ENCODE assay signal across 6 cellular contexts in the genomic region with DNA sequence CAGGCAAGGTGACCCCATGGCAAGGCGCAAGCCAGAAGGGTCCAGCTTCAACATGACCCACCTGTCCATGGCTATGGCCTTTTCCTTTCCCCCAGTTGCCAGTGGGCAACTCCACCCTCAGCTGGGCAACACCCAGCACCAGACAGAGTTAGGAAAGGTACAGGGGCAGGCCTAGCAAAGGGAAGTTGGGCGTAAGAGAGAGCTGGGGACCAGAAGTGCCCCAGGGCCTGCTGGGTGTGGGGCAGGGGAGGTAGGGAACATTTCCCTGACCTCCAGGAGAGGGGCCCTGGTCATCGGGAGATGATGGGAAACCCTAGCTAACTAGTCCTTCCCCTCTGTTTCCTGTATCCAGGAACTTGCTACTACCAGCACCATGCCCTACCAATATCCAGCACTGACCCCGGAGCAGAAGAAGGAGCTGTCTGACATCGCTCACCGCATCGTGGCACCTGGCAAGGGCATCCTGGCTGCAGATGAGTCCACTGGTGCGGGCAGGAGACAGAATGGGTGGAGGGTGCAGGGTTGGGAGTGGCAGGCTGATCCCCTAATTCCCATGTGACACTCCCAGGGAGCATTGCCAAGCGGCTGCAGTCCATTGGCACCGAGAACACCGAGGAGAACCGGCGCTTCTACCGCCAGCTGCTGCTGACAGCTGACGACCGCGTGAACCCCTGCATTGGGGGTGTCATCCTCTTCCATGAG. TPM values are rescaled to one million over a fixed set of nuclear protein-coding genes. Genes with fewer than 3 reads are reported as not detected.
A peak's percentile ranks its signal among the peaks of the same experiment; 100 is the strongest.
DNase-seq lines count a peak whose midpoint lies in the region; ATAC-seq and TF ChIP-seq lines count a peak whose summit lies in the region.

No MANE protein-coding gene starts in this region.

- intact Hi-C loops in A673 (cut with micrococcal nuclease; ENCODE audit: unreplicated experiment), result loop anchor here (10.0 kb wide), 1 partner anchor 628 kb away; the partner anchor contains the start of gene SRCAP

- H3K36me3 ChIP-seq in A673 (ENCODE audit: insufficient read depth, low read length, poor library complexity, severe bottlenecking) (peaks cover 57% of the 10 kb centered on the region), SJSA1 (peaks cover 70% of the 10 kb centered on the region)

- peaks cover 38% of the 10 kb centered on the region for H3K4me1 ChIP-seq in A673 (ENCODE audit: insufficient read depth, low read length, poor library complexity, severe bottlenecking)
- H3K4me1 ChIP-seq in SJSA1 (replicated peaks), result peaks cover 30% of the 10 kb centered on the region

- H3K9me3 ChIP-seq in A673 (ENCODE audit: low read depth, low read length, poor library complexity, severe bottlenecking) (no peaks in the 10 kb centered on the region), SJSA1 (replicated peaks) (no peaks in the 10 kb centered on the region)

- ATAC-seq in HG02610 (IDR thresholded peaks at IDR 0.05; ENCODE audit: unreplicated experiment) (no peak), GM21619 (IDR thresholded peaks at IDR 0.05; ENCODE audit: unreplicated experiment) (no peak)

- peak overlapping the region; percentile 96 to 99 (median 98) for H3K27ac Mint-ChIP-seq in immature natural killer cell

- H3K27me3 ChIP-seq in A673 (replicated peaks; ENCODE audit: insufficient read depth, low read depth, low read length, poor library complexity), result no peaks in the 10 kb centered on the region
- H3K27me3 ChIP-seq in SJSA1 (replicated peaks), result no peaks in the 10 kb centered on the region

- no peak for DNase-seq in A673 (ENCODE audit: low spot score)
- DNase-seq in SJSA1 (ENCODE audit: low read depth in 1 of 2, low spot score in 2 of 2), result no peak
- peak in 1 of 3 donors; percentile 29 for DNase-seq in immature natural killer cell
- no peak for DNase-seq in NCI-H1694 (lab: John Stamatoyannopoulos, UW)

- CTCF ChIA-PET in A673 (lab: Charles Lee), result no interaction called here

- POLR2A ChIA-PET in A673 (lab: Charles Lee; ENCODE audit: low non-redundant PET), result interaction anchor here (0.5 to 0.6 kb wide), 2 partner anchors 20 to 414 kb away, joined by 19 to 20 read pairs; no protein-coding TSS in a partner anchor

- H3K27ac ChIP-seq in A673 (ENCODE audit: low read depth, low read length, poor library complexity, severe bottlenecking), result peak overlapping the region; percentile 97
- H3K27ac ChIP-seq in SJSA1, result no peak overlapping the region

- H3K4me3 ChIP-seq in A673 (ENCODE audit: low read depth, low read length, poor library complexity, severe bottlenecking), result peak overlapping the region; percentile 85
- H3K4me3 ChIP-seq in SJSA1, result peak overlapping the region; percentile 79

- TF ChIP-seq CTCF in A673 (conservative IDR thresholded peaks at IDR 0.05; ENCODE audit: low read depth, low read length), result no peak

- H3K36me3 Mint-ChIP-seq in immature natural killer cell, result peaks cover 7 to 26% (median 10%) of the 10 kb centered on the region in 3 donors

- BruUV-seq in A673 (replicated peaks; lab: Mats Ljungman, UMichigan), result no TSS peak

- peak overlapping the region; percentile 98 to 99 (median 99) for H3K4me3 Mint-ChIP-seq in immature natural killer cell

- peaks cover 30 to 38% of the 10 kb centered on the region in 2 donors for H3K4me1 Mint-ChIP-seq in immature natural killer cell

- H3K9me3 Mint-ChIP-seq in immature natural killer cell, result no peaks in the 10 kb centered on the region

- peaks cover 6 to 20% (median 13%) of the 10 kb centered on the region in 3 donors for H3K27me3 Mint-ChIP-seq in immature natural killer cell (ENCODE audit: low read depth in 3 of 3)

RNA-seq across cellular contexts. Expression of gene ALDOA, which starts 1.5 kb away (rescaled TPM):
- total RNA-seq in A673 (2021), result 1,552 and 1,729 TPM in 2 replicates
- total RNA-seq in SJSA1 (2014; rRNA removed; shearing (Covaris generic)), result 758 and 762 TPM in 2 replicates
- 1,000 to 10,000 TPM in 2 of 3 donors, 100 to 1,000 TPM in 1; 741 to 1,156 (median 1,018) TPM for polyA plus RNA-seq in immature natural killer cell

RNA-seq across cellular contexts. Expression of gene PPP4C, which starts 8.8 kb away (rescaled TPM):
- total RNA-seq in A673 (2021), result 122 and 127 TPM in 2 replicates
- 100 and 134 TPM in 2 replicates for total RNA-seq in SJSA1 (2014; rRNA removed; shearing (Covaris generic))
- polyA plus RNA-seq in immature natural killer cell, result 100 to 1,000 TPM; 244 to 365 (median 317) TPM

RNA-seq across cellular contexts. Expression of gene TBX6, which starts 24.7 kb away (rescaled TPM):
- 0.49 and 0.85 TPM in 2 replicates for total RNA-seq in A673 (2021)
- not detected in 2 replicates for total RNA-seq in SJSA1 (2014; rRNA removed; shearing (Covaris generic))
- polyA plus RNA-seq in immature natural killer cell, result not detected

RNA-seq across cellular contexts. Expression of gene YPEL3, which starts 29.0 kb away (rescaled TPM):
- total RNA-seq in A673 (2021), result 4.7 and 9.1 TPM in 2 replicates
- 3.1 and 4.8 TPM in 2 replicates for total RNA-seq in SJSA1 (2014; rRNA removed; shearing (Covaris generic))
- polyA plus RNA-seq in immature natural killer cell, result 100 to 1,000 TPM; 248 to 354 (median 284) TPM

RNA-seq across cellular contexts. Expression of gene TLCD3B, which starts 36.0 kb away (rescaled TPM):
- total RNA-seq in A673 (2021), result 1.9 and 2.6 TPM in 2 replicates
- total RNA-seq in SJSA1 (2014; rRNA removed; shearing (Covaris generic)), result 0.55 and 3.1 TPM in 2 replicates
- not detected for polyA plus RNA-seq in immature natural killer cell
